Comparison of ENCODE assay signal across 1 cellular context in genomic region chr5:101473483-101473882, GRCh38.
TF ChIP-seq lines count a peak whose summit lies in the region.

No MANE protein-coding gene starts in this region.

TF ChIP-seq in WTC11, 78 proteins besides CTCF, POLR2A, EP300 and RAD21 (continued from another document):
- TF ChIP-seq AFF4 (CRISPR knock-in tag; IDR thresholded peaks at IDR 0.05; ENCODE audit: borderline replicate concordance) (no peak), MYBL2 (CRISPR knock-in tag; IDR thresholded peaks at IDR 0.05) (no peak), ATF2 (CRISPR knock-in tag; IDR thresholded peaks at IDR 0.05; ENCODE audit: borderline replicate concordance, low read depth) (no peak), ESRRA (CRISPR knock-in tag; IDR thresholded peaks at IDR 0.05; ENCODE audit: borderline replicate concordance) (no peak), KAT7 (CRISPR knock-in tag; IDR thresholded peaks at IDR 0.05; ENCODE audit: borderline replicate concordance) (no peak)
